Comparison of ENCODE assay signal across 1 cellular context in genomic region chr7:108189733-108190388, GRCh38.
TF ChIP-seq lines count a peak whose summit lies in the region.

No MANE protein-coding gene starts in this region.

TF ChIP-seq in GM23338, 12 proteins besides CTCF, POLR2A, EP300 and RAD21 (continued from another document):
- TF ChIP-seq REST (IDR thresholded peaks at IDR 0.05; ENCODE audit: unreplicated experiment), result no peak
